ENCODE assay signal across 28 cellular contexts in genomic region chr3:154819491-154819890, GRCh38.
"Had no signal": no experiment of that assay in that cellular context is flagged by ENCODE, and none has a peak within 500 bp of the region (broad histone marks: within the 10 kb centered on the region; RNA-seq: fewer than 3 reads in every experiment).

No MANE protein-coding gene starts in this region.

- H3K9me3 ChIP-seq: adrenal gland, body of pancreas, colonic mucosa had no signal

- H3K36me3 ChIP-seq: adrenal gland, cardiac muscle cell, colonic mucosa had no signal

- H3K9me3 Mint-ChIP-seq: activated T-helper 1 cell treated with anti-CD3 and anti-CD28 coated beads, Interleukin-12 subunit alpha, Interleukin-12 subunit beta, Interleukin-2, Interleukin-4 antibody, amounts not matched to agents 30 ng/mL and 10 ng/mL and 1 ng/mL, durations not matched to agents 14 hours and 24 hours and 36 hours had no signal

- H3K4me3 ChIP-seq: adrenal gland, body of pancreas, cardiac muscle cell, colonic mucosa had no signal

- H3K36me3 Mint-ChIP-seq: activated naive CD4-positive, alpha-beta T cell treated with anti-CD3 and anti-CD28 coated beads, Interleukin-2, amount 50 U/mL, for 24 hours; activated naive CD8-positive, alpha-beta T cell treated with anti-CD3 and anti-CD28 coated beads for 36 hours had no signal

- H3K27ac ChIP-seq: adrenal gland, body of pancreas, cardiac muscle cell, colonic mucosa, VCaP had no signal

- H3K27me3 Mint-ChIP-seq: activated CD8-positive, alpha-beta T cell treated with anti-CD3 and anti-CD28 coated beads for 36 hours; activated naive CD4-positive, alpha-beta T cell treated with anti-CD3 and anti-CD28 coated beads, Interleukin-2, amount 50 U/mL, for 24 hours; activated naive CD8-positive, alpha-beta T cell treated with anti-CD3 and anti-CD28 coated beads for 36 hours; activated naive CD8-positive, alpha-beta T cell treated with anti-CD3 and anti-CD28 coated beads, Interleukin-2, amount 50 U/mL, for 24 hours had no signal

- H3K4me3 Mint-ChIP-seq: activated CD8-positive, alpha-beta T cell treated with anti-CD3 and anti-CD28 coated beads for 36 hours; activated naive CD4-positive, alpha-beta T cell treated with anti-CD3 and anti-CD28 coated beads for 36 hours; activated naive CD4-positive, alpha-beta T cell treated with anti-CD3 and anti-CD28 coated beads, Interleukin-2, amount 50 U/mL, for 24 hours; activated naive CD8-positive, alpha-beta T cell treated with anti-CD3 and anti-CD28 coated beads for 36 hours; activated naive CD8-positive, alpha-beta T cell treated with anti-CD3 and anti-CD28 coated beads, Interleukin-2, amount 50 U/mL, for 24 hours; activated T-helper 1 cell treated with anti-CD3 and anti-CD28 coated beads, Interleukin-12 subunit alpha, Interleukin-12 subunit beta, Interleukin-2, Interleukin-4 antibody, amounts not matched to agents 30 ng/mL and 10 ng/mL and 1 ng/mL, durations not matched to agents 14 hours and 24 hours and 36 hours; WTC11 had no signal

- H3K4me1 Mint-ChIP-seq: activated naive CD4-positive, alpha-beta T cell treated with anti-CD3 and anti-CD28 coated beads, Interleukin-2, amount 50 U/mL, for 24 hours; activated naive CD8-positive, alpha-beta T cell treated with anti-CD3 and anti-CD28 coated beads for 36 hours; activated naive CD8-positive, alpha-beta T cell treated with anti-CD3 and anti-CD28 coated beads, Interleukin-2, amount 50 U/mL, for 24 hours; WTC11 had no signal

- DNase-seq: activated CD4-positive, alpha-beta T cell treated with anti-CD3 and anti-CD28 coated beads for 1 hour; activated CD4-positive, alpha-beta T cell treated with anti-CD3 and anti-CD28 coated beads for 4 hours; activated CD4-positive, alpha-beta T cell treated with anti-CD3 and anti-CD28 coated beads, Interleukin-2, amount 50 U/mL, for 1 hour; activated CD4-positive, alpha-beta T cell treated with anti-CD3 and anti-CD28 coated beads, Interleukin-2, amount 50 U/mL, for 48 hours; activated CD8-positive, alpha-beta memory T cell treated with anti-CD3 and anti-CD28 coated beads for 24 hours; activated CD8-positive, alpha-beta T cell treated with anti-CD3 and anti-CD28 coated beads for 36 hours; activated effector memory CD4-positive, alpha-beta T cell treated with anti-CD3 and anti-CD28 coated beads, Interleukin-2, amount 50 U/mL, for 16 hours; activated naive CD4-positive, alpha-beta T cell treated with anti-CD3 and anti-CD28 coated beads for 36 hours; activated naive CD8-positive, alpha-beta T cell treated with anti-CD3 and anti-CD28 coated beads for 36 hours; activated naive CD8-positive, alpha-beta T cell treated with anti-CD3 and anti-CD28 coated beads, Interleukin-2, amount 50 U/mL, for 24 hours; activated T-cell treated with anti-CD3 and anti-CD28 coated beads, Interleukin-2, amount 50 U/mL, for 48 hours; adrenal gland; amygdala; aorta; body of pancreas; central memory CD4-positive, alpha-beta T cell; cerebellar nuclear complex; colonic mucosa; effector CD8-positive, alpha-beta T cell; foreskin fibroblast; head of caudate nucleus; T-helper 2 cell had no signal

- H3K27me3 ChIP-seq: adrenal gland, body of pancreas, cardiac muscle cell, colonic mucosa had no signal

- H3K27ac Mint-ChIP-seq: activated CD8-positive, alpha-beta T cell treated with anti-CD3 and anti-CD28 coated beads for 36 hours; activated naive CD4-positive, alpha-beta T cell treated with anti-CD3 and anti-CD28 coated beads for 36 hours; activated naive CD4-positive, alpha-beta T cell treated with anti-CD3 and anti-CD28 coated beads, Interleukin-2, amount 50 U/mL, for 24 hours; activated naive CD8-positive, alpha-beta T cell treated with anti-CD3 and anti-CD28 coated beads for 36 hours; activated naive CD8-positive, alpha-beta T cell treated with anti-CD3 and anti-CD28 coated beads, Interleukin-2, amount 50 U/mL, for 24 hours; activated T-helper 1 cell treated with anti-CD3 and anti-CD28 coated beads, Interleukin-12 subunit alpha, Interleukin-12 subunit beta, Interleukin-2, Interleukin-4 antibody, amounts not matched to agents 30 ng/mL and 10 ng/mL and 1 ng/mL, durations not matched to agents 14 hours and 24 hours and 36 hours; activated T-helper 2 cell treated with anti-CD3 and anti-CD28 coated beads, Interferon-gamma antibody, Interleukin-2, Interleukin-4, amounts not matched to agents 10 μg/mL and 5 μg/mL and 100 μg/mL, durations not matched to agents 14 hours and 24 hours and 36 hours; WTC11 had no signal
